ENCODE assay signal across 17 cellular contexts in the genomic region with DNA sequence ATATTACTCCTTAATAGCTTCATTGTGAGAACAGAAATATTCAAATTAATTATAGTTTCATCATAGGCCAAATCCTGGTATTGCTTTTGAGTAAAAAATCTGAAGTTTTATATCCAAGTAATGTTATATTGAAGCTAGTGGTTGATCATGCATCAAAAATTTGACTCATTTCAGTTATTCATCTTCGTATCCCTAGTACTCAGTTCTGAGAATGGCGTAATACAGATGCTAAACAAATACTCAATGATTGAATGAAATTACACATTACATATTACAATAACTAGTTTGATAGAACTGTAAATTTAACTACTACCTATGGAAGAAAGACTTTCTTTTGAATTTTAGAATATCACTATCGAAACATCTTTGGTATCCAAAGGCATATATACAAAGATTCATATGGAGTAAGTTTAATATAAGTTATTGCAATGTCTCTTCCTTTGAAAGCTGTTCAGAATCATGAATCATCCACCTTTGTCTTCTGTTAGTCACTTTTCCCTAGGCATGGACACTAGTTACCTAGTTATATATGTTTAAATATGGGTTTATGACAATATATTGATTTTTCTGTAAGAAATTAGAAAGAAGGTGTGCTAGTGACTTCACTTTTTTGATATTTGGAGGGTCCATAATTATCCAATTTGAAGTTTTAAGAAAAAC. TPM values are rescaled to one million over a fixed set of nuclear protein-coding genes. Genes with fewer than 3 reads are reported as not detected.
DNase-seq lines count a peak whose midpoint lies in the region; TF ChIP-seq lines count a peak whose summit lies in the region.
"Had no signal": no experiment of that assay in that cellular context is flagged by ENCODE, and none has a peak within 500 bp of the region (broad histone marks: within the 10 kb centered on the region; RNA-seq: fewer than 3 reads in every experiment).

No MANE protein-coding gene starts in this region.

- H3K9me3 ChIP-seq in neural progenitor cell (ENCODE audit: low read depth) (no peaks in the 10 kb centered on the region), mesenchymal stem cell (ENCODE audit: control insufficient read depth, low read length) (no peaks in the 10 kb centered on the region), Karpas-422 (ENCODE audit: low read length) (no peaks in the 10 kb centered on the region)
- H3K9me3 ChIP-seq: SJCRH30 had no signal

- no peak overlapping the region for H3K4me3 Mint-ChIP-seq in neural progenitor cell

- no peak overlapping the region for H4K91ac ChIP-seq in mesenchymal stem cell (ENCODE audit: low read length)

- no peak overlapping the region for H3K4ac ChIP-seq in mesenchymal stem cell (ENCODE audit: low read depth in 1 of 2, low read length in 2 of 2)

- H3K79me1 ChIP-seq in mesenchymal stem cell (replicated peaks; ENCODE audit: low read length, poor library complexity, severe bottlenecking) = peaks cover 2% of the 10 kb centered on the region

- peak; percentile 68 for DNase-seq in ELR (ENCODE audit: low read depth)
- peak; percentile 20 for DNase-seq in RKO (ENCODE audit: low spot score)
- no peak for DNase-seq in epithelial cell of prostate (ENCODE audit: low read depth, low spot score)
- DNase-seq in neural progenitor cell (ENCODE audit: low spot score) = no peak
- DNase-seq in mesenchymal stem cell = no peak
- no peak for DNase-seq in Karpas-422
- DNase-seq in NCI-H1048 (lab: John Stamatoyannopoulos, UW) = no peak
- no peak for DNase-seq in erythroblast (lab: John Stamatoyannopoulos, UW)
- DNase-seq: AML-193, DMS 273 treated with DMSO at 0.1 percent for 48 hours, DND-41, NCI-H1105 treated with DMSO at 0.1 percent for 48 hours, NCI-H1694 treated with DMSO at 0.1 percent for 48 hours, NCI-H510A, NCI-H748 treated with DMSO at 0.1 percent for 48 hours, SJCRH30 had no signal

- H3K14ac ChIP-seq in mesenchymal stem cell (ENCODE audit: low read length in 2 of 2) = no peak overlapping the region

- H3K4me1 ChIP-seq in neural progenitor cell (peaks cover 8% of the 10 kb centered on the region), mesenchymal stem cell (ENCODE audit: control insufficient read depth, insufficient read depth, low read depth, low read length) (no peaks in the 10 kb centered on the region), Karpas-422 (ENCODE audit: low read length) (no peaks in the 10 kb centered on the region)
- H3K4me1 ChIP-seq: SJCRH30 had no signal

- H4K20me1 ChIP-seq in neural progenitor cell (ENCODE audit: low read depth) (no peaks in the 10 kb centered on the region), Karpas-422 (ENCODE audit: insufficient read depth, low read depth, low read length) (no peaks in the 10 kb centered on the region)

- no peak overlapping the region for H2AK5ac ChIP-seq in mesenchymal stem cell (ENCODE audit: low read length, severe bottlenecking)

- peaks cover 6% of the 10 kb centered on the region for H3K4me1 Mint-ChIP-seq in neural progenitor cell

- H3K36me3 ChIP-seq in neural progenitor cell = no peaks in the 10 kb centered on the region
- H3K36me3 ChIP-seq in mesenchymal stem cell (ENCODE audit: control insufficient read depth in 1 of 2, insufficient read depth in 2 of 2, low read depth in 1 of 2, low read length in 2 of 2) = no peaks in the 10 kb centered on the region
- no peaks in the 10 kb centered on the region for H3K36me3 ChIP-seq in Karpas-422 (ENCODE audit: insufficient read depth, low read length)
- H3K36me3 ChIP-seq: SJCRH30 had no signal

- H2BK15ac ChIP-seq in mesenchymal stem cell (ENCODE audit: low read depth, poor library complexity, severe bottlenecking) = no peak overlapping the region

- peak overlapping the region; percentile 42 for H3K27ac ChIP-seq in epithelial cell of prostate
- no peak overlapping the region for H3K27ac ChIP-seq in neural progenitor cell
- H3K27ac ChIP-seq in mesenchymal stem cell (ENCODE audit: low read length, poor library complexity, severe bottlenecking) = no peak overlapping the region
- H3K27ac ChIP-seq in Karpas-422 (ENCODE audit: low read length) = no peak overlapping the region
- H3K27ac ChIP-seq: SJCRH30 had no signal

- H3K4me2 ChIP-seq in neural progenitor cell = peak overlapping the region; percentile 96
- no peak overlapping the region for H3K4me2 ChIP-seq in mesenchymal stem cell (ENCODE audit: low read length, poor library complexity, severe bottlenecking)
- H3K4me2 ChIP-seq in Karpas-422 (ENCODE audit: low read depth, low read length, poor library complexity, severe bottlenecking) = no peak overlapping the region

- WGBS in mesenchymal stem cell = no CpG with 5 or more reads among the region's 3 CpGs

- H2BK120ac ChIP-seq in mesenchymal stem cell (ENCODE audit: low read depth, low read length) = no peak overlapping the region

- peaks cover 2% of the 10 kb centered on the region for H3K27me3 Mint-ChIP-seq in neural progenitor cell (ENCODE audit: insufficient read depth, low read depth)

- no peaks in the 10 kb centered on the region for H3K9me3 Mint-ChIP-seq in neural progenitor cell

- no peak for TF ChIP-seq POLR2A in erythroblast (IDR thresholded peaks at IDR 0.05; ENCODE audit: low read length)

- H3K27me3 ChIP-seq in neural progenitor cell (no peaks in the 10 kb centered on the region), mesenchymal stem cell (ENCODE audit: control insufficient read depth in 1 of 2, insufficient read depth in 1 of 2, low read length in 2 of 2) (peaks cover 0 to 9% of the 10 kb centered on the region in 2 experiments), Karpas-422 (ENCODE audit: low read length) (no peaks in the 10 kb centered on the region)
- H3K27me3 ChIP-seq: SJCRH30 had no signal

- H2BK5ac ChIP-seq in mesenchymal stem cell (ENCODE audit: low read depth, low read length, poor library complexity, severe bottlenecking) = no peak overlapping the region

- no peak overlapping the region for H2BK12ac ChIP-seq in mesenchymal stem cell (ENCODE audit: low read length in 2 of 2)

- H3F3A ChIP-seq in neural progenitor cell (ENCODE audit: low read depth) = peaks cover 37% of the 10 kb centered on the region

- no peaks in the 10 kb centered on the region for H3K36me3 Mint-ChIP-seq in neural progenitor cell

- H3K79me2 ChIP-seq in neural progenitor cell (ENCODE audit: low read depth) = peaks cover 54% of the 10 kb centered on the region
- H3K79me2 ChIP-seq in Karpas-422 (ENCODE audit: low read length) = no peaks in the 10 kb centered on the region

- no peak overlapping the region for H4K8ac ChIP-seq in mesenchymal stem cell (ENCODE audit: low read length)

- H3K27ac Mint-ChIP-seq in neural progenitor cell = no peak overlapping the region
- H3K27ac Mint-ChIP-seq: CD14-positive monocyte had no signal

- H2AFZ ChIP-seq in neural progenitor cell (replicated peaks) (no peak overlapping the region), mesenchymal stem cell (ENCODE audit: low read depth, low read length) (no peak overlapping the region), Karpas-422 (ENCODE audit: low read length) (no peak overlapping the region)

- H3K18ac ChIP-seq in mesenchymal stem cell (ENCODE audit: low read depth in 1 of 2, low read length in 2 of 2) = no peak overlapping the region

- TF ChIP-seq CTCF in neural progenitor cell (IDR thresholded peaks at IDR 0.05) = no peak

- no peaks in the 10 kb centered on the region for H3K9me2 ChIP-seq in Karpas-422 (replicated peaks; ENCODE audit: insufficient read depth, low read length)

- no peak overlapping the region for H3K23ac ChIP-seq in mesenchymal stem cell (ENCODE audit: low read length in 2 of 2)

- H3K9ac ChIP-seq in neural progenitor cell (no peak overlapping the region), mesenchymal stem cell (ENCODE audit: low read length) (no peak overlapping the region), Karpas-422 (ENCODE audit: low read length) (no peak overlapping the region)

- H3K4me3 ChIP-seq in neural progenitor cell = peak overlapping the region; percentile 90
- no peak overlapping the region for H3K4me3 ChIP-seq in mesenchymal stem cell (ENCODE audit: insufficient read depth in 1 of 2, low read depth in 1 of 2, low read length in 2 of 2)
- no peak overlapping the region for H3K4me3 ChIP-seq in Karpas-422 (ENCODE audit: low read length)
- H3K4me3 ChIP-seq: SJCRH30 had no signal

RNA-seq across cellular contexts. Expression of gene ZNF462, which starts 5.0 kb away (rescaled TPM):
- 81.8 and 93.4 TPM in 2 replicates for total RNA-seq in neural progenitor cell (ENCODE audit: low replicate concordance)
- polyA plus RNA-seq in mesenchymal stem cell (2013, experiment 1 of 2) = 5.2 TPM
- polyA plus RNA-seq in mesenchymal stem cell (2013, experiment 2 of 2) = 5.1 TPM
- total RNA-seq in Karpas-422 (2014; rRNA removed; shearing (Covaris generic); ENCODE audit: low replicate concordance) = not detected in 2 replicates
- polyA plus RNA-seq: CD14-positive monocyte had no signal

Comparison
In these comparisons a context has a peak if more than half of its experiments do, and no peak if none do; other contexts are left out.
1. DNase-seq: peak in ELR (single experiment) and RKO (single experiment); none in epithelial cell of prostate (single experiment), neural progenitor cell (single experiment), mesenchymal stem cell (single experiment), Karpas-422 (single experiment), NCI-H1048 (single experiment) and erythroblast (0 of 2).
2. RNA of gene ZNF462, which starts 5.0 kb away (total RNA-seq): 81.8 to 93.4 TPM in neural progenitor cell; not detected in Karpas-422; every median in the first group is over 10 times any median in the second.